In the genomic region with DNA sequence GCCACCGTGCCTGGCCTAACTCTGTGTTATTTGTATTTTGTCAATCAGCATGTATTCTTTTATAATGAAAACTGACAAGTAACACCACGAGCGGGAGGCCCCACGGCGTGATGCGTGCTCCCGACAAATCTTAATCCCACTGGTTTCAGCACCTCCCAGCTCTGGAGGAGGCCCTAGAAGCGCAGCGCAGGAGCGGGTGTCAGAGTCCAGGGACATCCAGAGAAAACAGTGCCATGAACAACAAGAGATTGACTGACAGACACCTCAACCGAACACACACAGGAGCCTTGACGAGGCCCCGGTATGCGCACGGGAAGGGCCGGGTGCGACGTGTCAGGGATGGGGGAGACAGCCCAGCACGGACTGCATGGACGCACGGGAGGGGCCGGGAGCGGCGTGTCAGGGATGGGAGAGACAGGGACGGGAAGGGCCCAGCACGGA, we compare ENCODE assay signal across 16 cellular contexts.
"Had no signal": no experiment of that assay in that cellular context is flagged by ENCODE, and none has a peak within 500 bp of the region (broad histone marks: within the 10 kb centered on the region; RNA-seq: fewer than 3 reads in every experiment).

No MANE protein-coding gene starts in this region.

- DNase-seq: effector memory CD8-positive, alpha-beta T cell; esophagus squamous epithelium; foreskin fibroblast; immature natural killer cell; nucleus accumbens; small intestine; stimulated activated CD4-positive, alpha-beta T cell treated with anti-CD3 and anti-CD28 coated beads, Interleukin-12 subunit alpha, Interleukin-12 subunit beta, amount 100 ng/mL, for 4 hours; stimulated activated CD4-positive, alpha-beta T cell treated with anti-CD3 and anti-CD28 coated beads, Interleukin-2, amount 100 ng/mL, for 48 hours; stimulated activated naive CD4-positive, alpha-beta T cell treated with Interleukin-2 at 50 U/mL for 16 hours; tibial artery; uterus had no signal

- H3K4me3 Mint-ChIP-seq: dendritic cell treated with granulocyte-macrophage colony-stimulating factor and Interleukin-4, amounts not matched to agents 40 ng/mL and 50 ng/mL, for 4 days; effector memory CD8-positive, alpha-beta T cell; immature natural killer cell; nephron had no signal

- H3K9me3 Mint-ChIP-seq: immature natural killer cell, nephron had no signal

- H3K27ac Mint-ChIP-seq: dendritic cell treated with granulocyte-macrophage colony-stimulating factor and Interleukin-4, amounts not matched to agents 40 ng/mL and 50 ng/mL, for 4 days; immature natural killer cell; nephron had no signal

- ATAC-seq: effector memory CD8-positive, alpha-beta T cell; gastroesophageal sphincter; mucosa of descending colon; pancreas had no signal

- H3K27me3 Mint-ChIP-seq: dendritic cell treated with granulocyte-macrophage colony-stimulating factor and Interleukin-4, amounts not matched to agents 40 ng/mL and 50 ng/mL, for 4 days; effector memory CD8-positive, alpha-beta T cell had no signal
